32 cellular contexts compared by ENCODE assay signal in genomic region chr20:16691381-16691780, GRCh38. TPM values are rescaled to one million over a fixed set of nuclear protein-coding genes. Genes with fewer than 3 reads are reported as not detected.
"Had no signal": no experiment of that assay in that cellular context is flagged by ENCODE, and none has a peak within 500 bp of the region (broad histone marks: within the 10 kb centered on the region; RNA-seq: fewer than 3 reads in every experiment).

No MANE protein-coding gene starts in this region.

- DNase-seq: Kasumi-1, KG1, MM.1S, MV-4-11, NCI-H1092, NCI-H1105, NCI-H1417, NCI-H1436, NCI-H146, NCI-H1694, NCI-H187, NCI-H1930, NCI-H2029 treated with DMSO at 0.1 percent for 48 hours, NCI-H2081 treated with DMSO at 0.1 percent for 48 hours, NCI-H2107, NCI-H2171, NCI-H2227 treated with DMSO at 0.1 percent for 48 hours, NCI-H345, NCI-H510A treated with DMSO at 0.1 percent for 48 hours, NCI-H524 treated with DMSO at 0.1 percent for 48 hours, NCI-H526 treated with DMSO at 0.1 percent for 48 hours, NCI-H774, PC-9, Right ventricle myocardium superior, RPMI8226, SHP77 treated with DMSO at 0.1 percent for 48 hours, T-cell had no signal

- H3K4me1 ChIP-seq: SJSA1 had no signal

- H3K4me2 ChIP-seq: PC-9 had no signal

- H2AFZ ChIP-seq: PC-9 had no signal

- H3K4me3 ChIP-seq: PC-9, SJSA1, SK-N-MC had no signal

- H3K27ac ChIP-seq: PC-9, SJSA1, SK-N-MC had no signal

- H3K36me3 ChIP-seq: SJSA1 had no signal

- H3K9me3 ChIP-seq: SJSA1 had no signal

RNA-seq across cellular contexts. Expression of gene OTOR, which starts 56.8 kb away (rescaled TPM):
- total RNA-seq: MCF 10A, NCI-H460, OCI-LY7, PC-9, Right ventricle myocardium superior, SJSA1, T-cell had no signal
